8 cellular contexts compared by ENCODE assay signal in genomic region chr1:3530931-3531818, GRCh38.
DNase-seq lines count a peak whose midpoint lies in the region; ATAC-seq and TF ChIP-seq lines count a peak whose summit lies in the region.

No MANE protein-coding gene starts in this region.

- 0 out of 2 replicates have a peak overlapping the region, but pooled peaks have one; percentile 42 for H2AFZ ChIP-seq in MM.1S (ENCODE audit: low read length)

- H3K4me2 ChIP-seq in MM.1S (ENCODE audit: low read depth, low read length) = peak overlapping the region; percentile 73; the same call in 1 of the 2 replicates

- H3K9me2 ChIP-seq in MM.1S (replicated peaks; ENCODE audit: insufficient read depth, low read length) = no peaks in the 10 kb centered on the region

- H3K9me3 ChIP-seq in CD4-positive, CD25-positive, alpha-beta regulatory T cell (ENCODE audit: control insufficient read depth in 2 of 2, low read length in 2 of 2) = no peaks in the 10 kb centered on the region
- no peaks in the 10 kb centered on the region for H3K9me3 ChIP-seq in MM.1S (replicated peaks; ENCODE audit: insufficient read depth, low read length)

- TF ChIP-seq CTCF in MM.1S (IDR thresholded peaks at IDR 0.05; ENCODE audit: low read length) (no peak), kidney epithelial cell (IDR thresholded peaks at IDR 0.05; ENCODE audit: insufficient read depth, low read length, poor library complexity, severe bottlenecking) (no peak)

- peak overlapping the region; percentile 88 to 99 (median 94) for H3K27ac Mint-ChIP-seq in CD4-positive, CD25-positive, alpha-beta regulatory T cell

- no peaks in the 10 kb centered on the region for H3F3A ChIP-seq in MM.1S (ENCODE audit: insufficient read depth, low read length)

- no peaks in the 10 kb centered on the region for H3K79me2 ChIP-seq in MM.1S (ENCODE audit: low read length)

- no peaks in the 10 kb centered on the region for H3K27me3 Mint-ChIP-seq in CD4-positive, CD25-positive, alpha-beta regulatory T cell

- H3K4me1 Mint-ChIP-seq in CD4-positive, CD25-positive, alpha-beta regulatory T cell = peaks cover 0 to 39% (median 4%) of the 10 kb centered on the region in 4 donors

- no peaks in the 10 kb centered on the region for H3K36me3 ChIP-seq in CD4-positive, CD25-positive, alpha-beta regulatory T cell (ENCODE audit: control insufficient read depth, insufficient read depth, low read length)
- H3K36me3 ChIP-seq in MM.1S (replicated peaks; ENCODE audit: insufficient read depth, low read length) = no peaks in the 10 kb centered on the region
- no peaks in the 10 kb centered on the region for H3K36me3 ChIP-seq in kidney epithelial cell (ENCODE audit: control insufficient read depth, insufficient read depth, low read length)

- peaks cover 15% of the 10 kb centered on the region for H3K4me1 ChIP-seq in CD4-positive, CD25-positive, alpha-beta regulatory T cell (ENCODE audit: control insufficient read depth, insufficient read depth, low read length, poor library complexity, severe bottlenecking)
- no peaks in the 10 kb centered on the region for H3K4me1 ChIP-seq in MM.1S (ENCODE audit: low read length)

- DNase-seq in CD4-positive, CD25-positive, alpha-beta regulatory T cell = peak; percentile 70 to 88 (median 82)
- DNase-seq in MM.1S = peak; percentile 60
- peak; percentile 62 to 84 (median 72) for DNase-seq in activated CD4-positive, CD25-positive, alpha-beta regulatory T cell (lab: John Stamatoyannopoulos, UW)
- DNase-seq in caudate nucleus (lab: John Stamatoyannopoulos, UW) = peak in 44 of 61 donors; percentile 2 to 72 (median 44)
- peak; percentile 31 for DNase-seq in kidney epithelial cell (ENCODE audit: low read depth)
- DNase-seq in stimulated activated CD4-positive, alpha-beta T cell treated with anti-CD3 and anti-CD28 coated beads, Interleukin-1b, Interleukin-23, amount 100 ng/mL, for 24 hours (ENCODE audit: low read depth in 4 of 4, low spot score in 1 of 4) = peak; percentile 33 to 72 (median 60)

- no peaks in the 10 kb centered on the region for H3K9me3 Mint-ChIP-seq in CD4-positive, CD25-positive, alpha-beta regulatory T cell

- no peaks in the 10 kb centered on the region for H4K20me1 ChIP-seq in MM.1S (ENCODE audit: insufficient read depth, low read length)

- H3K4me3 ChIP-seq in CD4-positive, CD25-positive, alpha-beta regulatory T cell (ENCODE audit: low read depth, low read length) = peak overlapping the region; percentile 80
- peak overlapping the region; percentile 44 for H3K4me3 ChIP-seq in MM.1S (ENCODE audit: low read length)
- H3K4me3 ChIP-seq in kidney epithelial cell (ENCODE audit: low read depth, low read length) = peak overlapping the region; percentile 60

- peak; percentile 78 to 85 for ATAC-seq in CD4-positive, CD25-positive, alpha-beta regulatory T cell (ENCODE audit: low read depth in 2 of 2)
- ATAC-seq in GM19351 (IDR thresholded peaks at IDR 0.05; ENCODE audit: unreplicated experiment) (no peak), GM18861 (IDR thresholded peaks at IDR 0.05; ENCODE audit: unreplicated experiment) (no peak)

- no peaks in the 10 kb centered on the region for H3K27me3 ChIP-seq in CD4-positive, CD25-positive, alpha-beta regulatory T cell (ENCODE audit: control insufficient read depth, insufficient read depth, low read length)
- H3K27me3 ChIP-seq in MM.1S (replicated peaks; ENCODE audit: insufficient read depth, low read length) (peaks cover 88% of the 10 kb centered on the region), kidney epithelial cell (ENCODE audit: control insufficient read depth, insufficient read depth, low read length) (peaks cover 16% of the 10 kb centered on the region)

- peak overlapping the region; percentile 85 to 93 (median 90) for H3K4me3 Mint-ChIP-seq in CD4-positive, CD25-positive, alpha-beta regulatory T cell

- no peak overlapping the region for H3K9ac ChIP-seq in MM.1S (ENCODE audit: low read length)

- H3K27ac ChIP-seq in CD4-positive, CD25-positive, alpha-beta regulatory T cell (ENCODE audit: insufficient read depth, low read length, poor library complexity, severe bottlenecking) = peak overlapping the region; percentile 60
- H3K27ac ChIP-seq in MM.1S (ENCODE audit: low read length) (no peak overlapping the region), caudate nucleus (ENCODE audit: low read depth, low read length) (no peak overlapping the region)

- no peaks in the 10 kb centered on the region for H3K36me3 Mint-ChIP-seq in CD4-positive, CD25-positive, alpha-beta regulatory T cell

Comparison
In these comparisons a context has a peak if more than half of its experiments do, and no peak if none do; other contexts are left out.
1. ATAC-seq: peak in CD4-positive, CD25-positive, alpha-beta regulatory T cell (2 of 2); none in GM19351 (single experiment) and GM18861 (single experiment).
2. DNase-seq: peak in every context shown above with its lines; median percentile 82 in CD4-positive, CD25-positive, alpha-beta regulatory T cell; 72 in activated CD4-positive, CD25-positive, alpha-beta regulatory T cell; 60 in MM.1S; 60 in stimulated activated CD4-positive, alpha-beta T cell treated with anti-CD3 and anti-CD28 coated beads, Interleukin-1b, Interleukin-23, amount 100 ng/mL, for 24 hours; 44 in caudate nucleus; 31 in kidney epithelial cell.
3. Peak in every context shown above with its lines, with median percentiles within 50 percentile points of each other: H3K4me3 ChIP-seq.